In the genomic region with DNA sequence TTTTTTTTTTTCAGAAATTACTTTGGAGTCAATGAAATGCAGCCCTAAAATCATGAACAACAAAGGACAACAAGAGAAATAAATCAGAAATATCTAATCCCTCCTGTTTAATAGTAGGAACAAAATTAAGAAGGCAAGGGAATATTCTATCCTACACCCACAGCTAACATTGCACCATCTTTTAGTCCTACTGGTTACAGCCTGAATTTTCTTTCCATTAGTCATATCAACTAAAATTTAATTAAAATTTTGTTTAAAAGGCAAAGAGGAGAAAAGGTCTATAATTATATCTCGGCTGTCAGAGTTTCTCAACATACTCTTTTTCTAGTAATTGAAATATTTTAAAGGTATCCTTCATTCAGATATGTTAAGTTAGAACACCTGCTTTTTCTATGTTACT, we compare ENCODE assay signal across 14 cellular contexts.
"Had no signal": no experiment of that assay in that cellular context is flagged by ENCODE, and none has a peak within 500 bp of the region (broad histone marks: within the 10 kb centered on the region; RNA-seq: fewer than 3 reads in every experiment).

No MANE protein-coding gene starts in this region.

- H3K27ac ChIP-seq: prostate gland, right lobe of liver, upper lobe of right lung had no signal

- H3K9me3 ChIP-seq: prostate gland, right lobe of liver, upper lobe of right lung had no signal

- H3K4me1 ChIP-seq: prostate gland, upper lobe of right lung had no signal

- ATAC-seq: left colon, natural killer cell, right lobe of liver, upper lobe of right lung had no signal

- DNase-seq: activated CD4-positive, alpha-beta T cell treated with anti-CD3 and anti-CD28 coated beads, Interleukin-2, amount 50 U/mL, for 4 hours; activated CD4-positive, CD25-positive, alpha-beta regulatory T cell treated with anti-CD3 and anti-CD28 coated beads, Interleukin-2, amount 50 U/mL, for 72 hours; activated effector memory CD4-positive, alpha-beta T cell treated with Interleukin-2 at 50 U/mL for 16 hours; activated T-cell treated with anti-CD3 and anti-CD28 coated beads, Interleukin-2, amount 50 U/mL, for 1 hour; amygdala; brain microvascular endothelial cell; immature natural killer cell; left colon; natural killer cell; right lobe of liver; stimulated activated CD4-positive, alpha-beta T cell treated with anti-CD3 and anti-CD28 coated beads, Interleukin-4, amount 100 ng/mL, for 1 hour; SW 1271; upper lobe of right lung had no signal

- H3K27me3 ChIP-seq: brain microvascular endothelial cell, upper lobe of right lung had no signal

- H3K36me3 ChIP-seq: brain microvascular endothelial cell, prostate gland, right lobe of liver, upper lobe of right lung had no signal

- H3K4me3 ChIP-seq: prostate gland, right lobe of liver, upper lobe of right lung had no signal
